1 cellular context compared by ENCODE assay signal in genomic region chr12:19287302-19287701, GRCh38.
TF ChIP-seq lines count a peak whose summit lies in the region.

No MANE protein-coding gene starts in this region.

TF ChIP-seq in SK-N-SH, 30 proteins besides CTCF, POLR2A, EP300 and RAD21 (continued from another document):
- no peak for TF ChIP-seq YY1 (IDR thresholded peaks at IDR 0.05; ENCODE audit: low read depth)
- TF ChIP-seq RFX5 (IDR thresholded peaks at IDR 0.05; ENCODE audit: low read length): no peak
- no peak for TF ChIP-seq MEF2A (IDR thresholded peaks at IDR 0.05; ENCODE audit: borderline replicate concordance, low read depth)
- TF ChIP-seq, protein P1, sequence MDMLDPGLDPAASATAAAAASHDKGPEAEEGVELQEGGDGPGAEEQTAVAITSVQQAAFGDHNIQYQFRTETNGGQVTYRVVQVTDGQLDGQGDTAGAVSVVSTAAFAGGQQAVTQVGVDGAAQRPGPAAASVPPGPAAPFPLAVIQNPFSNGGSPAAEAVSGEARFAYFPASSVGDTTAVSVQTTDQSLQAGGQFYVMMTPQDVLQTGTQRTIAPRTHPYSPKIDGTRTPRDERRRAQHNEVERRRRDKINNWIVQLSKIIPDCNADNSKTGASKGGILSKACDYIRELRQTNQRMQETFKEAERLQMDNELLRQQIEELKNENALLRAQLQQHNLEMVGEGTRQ (IDR thresholded peaks at IDR 0.05; ENCODE audit: borderline replicate concordance, low read depth, low read length): no peak
- TF ChIP-seq, protein P2, sequence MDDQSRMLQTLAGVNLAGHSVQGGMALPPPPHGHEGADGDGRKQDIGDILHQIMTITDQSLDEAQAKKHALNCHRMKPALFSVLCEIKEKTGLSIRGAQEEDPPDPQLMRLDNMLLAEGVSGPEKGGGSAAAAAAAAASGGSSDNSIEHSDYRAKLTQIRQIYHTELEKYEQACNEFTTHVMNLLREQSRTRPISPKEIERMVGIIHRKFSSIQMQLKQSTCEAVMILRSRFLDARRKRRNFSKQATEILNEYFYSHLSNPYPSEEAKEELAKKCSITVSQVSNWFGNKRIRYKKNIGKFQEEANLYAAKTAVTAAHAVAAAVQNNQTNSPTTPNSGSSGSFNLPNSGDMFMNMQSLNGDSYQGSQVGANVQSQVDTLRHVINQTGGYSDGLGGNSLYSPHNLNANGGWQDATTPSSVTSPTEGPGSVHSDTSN (IDR thresholded peaks at IDR 0.05): no peak
- no peak for TF ChIP-seq TCF12 (IDR thresholded peaks at IDR 0.05)
